In the genomic region with DNA sequence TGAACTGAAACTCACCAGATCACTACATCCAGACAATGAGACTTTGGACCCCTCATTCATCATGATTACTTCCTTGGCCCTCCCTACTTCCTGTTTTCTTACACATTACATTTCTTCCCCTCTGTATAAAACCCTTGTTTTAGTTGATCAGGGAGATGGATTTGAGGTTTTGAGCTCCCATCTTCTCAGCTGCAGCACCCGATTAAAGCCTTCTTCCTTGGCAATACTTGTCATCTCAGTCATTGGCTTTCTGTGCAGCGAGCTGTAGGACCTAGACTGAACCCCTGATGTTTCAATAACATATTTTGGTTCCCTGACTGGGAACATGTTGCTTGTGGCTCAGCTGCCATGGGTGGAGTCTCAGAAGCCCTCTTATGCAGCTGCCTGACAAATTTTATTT, we compare ENCODE assay signal across 28 cellular contexts. TPM values are rescaled to one million over a fixed set of nuclear protein-coding genes. Genes with fewer than 3 reads are reported as not detected.
"Had no signal": no experiment of that assay in that cellular context is flagged by ENCODE, and none has a peak within 500 bp of the region (broad histone marks: within the 10 kb centered on the region; RNA-seq: fewer than 3 reads in every experiment).

No MANE protein-coding gene starts in this region.

- DNase-seq: colonic mucosa; dermis blood vessel endothelial cell; dorsolateral prefrontal cortex; effector CD4-positive, alpha-beta T cell; effector memory CD4-positive, alpha-beta T cell; foreskin fibroblast; foreskin melanocyte; gastrocnemius medialis; glutamatergic neuron; heart right ventricle; hippocampal formation; left cardiac atrium; left lung; left ventricle myocardium superior; lower lobe of right lung; mesenchymal stem cell; mucosa of descending colon; naive thymus-derived CD4-positive, alpha-beta T cell had no signal

- H3K4me3 ChIP-seq: colonic mucosa, dorsolateral prefrontal cortex, gastrocnemius medialis, left lung, lower lobe of right lung, mucosa of descending colon had no signal

- H3K27me3 ChIP-seq: colonic mucosa, dorsolateral prefrontal cortex, gastrocnemius medialis, left lung had no signal

- H3K4me1 ChIP-seq: gastrocnemius medialis had no signal

- H3K36me3 ChIP-seq: colonic mucosa, esophagus muscularis mucosa, gastrocnemius medialis, heart right ventricle, left lung, lower lobe of right lung had no signal

- ATAC-seq: gastrocnemius medialis; mucosa of descending colon; naive thymus-derived CD4-positive, alpha-beta T cell had no signal

- H3K9me3 ChIP-seq: colonic mucosa, esophagus muscularis mucosa, gastrocnemius medialis, lower lobe of right lung had no signal

- H3K27ac ChIP-seq: colonic mucosa, dorsolateral prefrontal cortex, esophagus muscularis mucosa, gastrocnemius medialis, heart right ventricle, left lung, lower lobe of right lung had no signal

- FAIRE-seq: endothelial cell of umbilical vein, islet of Langerhans, keratinocyte had no signal

RNA-seq across cellular contexts. Expression of a gene that starts 40.8 kb away (rescaled TPM):
- total RNA-seq: dermis blood vessel endothelial cell; endothelial cell of umbilical vein; glomerular endothelial cell; left ventricle myocardium superior; lung microvascular endothelial cell; naive thymus-derived CD4-positive, alpha-beta T cell had no signal
- polyA plus RNA-seq: endothelial cell of umbilical vein; naive thymus-derived CD4-positive, alpha-beta T cell had no signal

RNA-seq across cellular contexts. Expression of a gene that starts 56.0 kb away (rescaled TPM):
- total RNA-seq: colonic mucosa; dermis blood vessel endothelial cell; endothelial cell of umbilical vein; esophagus muscularis mucosa; glomerular endothelial cell; left cardiac atrium; lower leg skin; lower lobe of right lung; lung microvascular endothelial cell; mesenteric fat pad; mesothelial cell of epicardium; mucosa of descending colon; naive thymus-derived CD4-positive, alpha-beta T cell had no signal
- polyA plus RNA-seq: endothelial cell of umbilical vein; esophagus; keratinocyte; naive thymus-derived CD4-positive, alpha-beta T cell had no signal
